ENCODE assay signal across 8 cellular contexts in the genomic region with DNA sequence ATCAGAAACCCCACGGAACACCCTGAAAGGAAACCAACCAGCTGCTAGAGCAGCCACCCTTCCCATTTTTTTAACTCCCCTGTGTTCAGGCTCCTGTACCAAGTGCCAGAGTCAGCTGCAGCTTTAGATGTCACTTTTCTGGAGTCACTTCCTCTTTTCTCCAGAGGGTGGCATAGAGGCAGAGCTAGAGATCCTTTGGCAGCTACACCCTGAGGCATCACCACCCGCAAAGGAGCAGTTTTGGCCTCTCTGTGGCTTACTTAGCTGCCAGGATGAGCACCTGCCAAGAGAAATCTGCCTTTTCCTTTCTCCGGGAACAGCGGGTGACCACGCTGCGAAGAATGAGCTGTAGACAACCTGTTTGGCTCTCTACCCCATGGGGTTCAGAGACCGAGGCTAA. TPM values are rescaled to one million over a fixed set of nuclear protein-coding genes. Genes with fewer than 3 reads are reported as not detected.
DNase-seq lines count a peak whose midpoint lies in the region; ATAC-seq and TF ChIP-seq lines count a peak whose summit lies in the region.

No MANE protein-coding gene starts in this region.

- H3K4me3 Mint-ChIP-seq in endodermal cell (no peak overlapping the region), progenitor cell of endocrine pancreas (ENCODE audit: low read depth) (no peak overlapping the region)
- no peak overlapping the region for H3K4me3 Mint-ChIP-seq in activated naive CD4-positive, alpha-beta T cell treated with anti-CD3 and anti-CD28 coated beads, Interleukin-2, amount 10 ng/mL, durations not matched to agents 7 days and 5 days

- TF ChIP-seq CTCF in endodermal cell (conservative IDR thresholded peaks at IDR 0.05): peak; percentile 73
- TF ChIP-seq CTCF in progenitor cell of endocrine pancreas (IDR thresholded peaks at IDR 0.05; ENCODE audit: unreplicated experiment): peak; percentile 58

- H3K4me2 ChIP-seq in GM23248 (ENCODE audit: unreplicated experiment): no peak overlapping the region

- no peak overlapping the region for H3K27ac ChIP-seq in GM23248
- H3K27ac ChIP-seq in endodermal cell (ENCODE audit: low read depth, low read length): no peak overlapping the region

- H3K27me3 Mint-ChIP-seq in endodermal cell (ENCODE audit: insufficient read depth) (peaks cover 5% of the 10 kb centered on the region), progenitor cell of endocrine pancreas (peaks cover 6% of the 10 kb centered on the region)
- H3K27me3 Mint-ChIP-seq in activated naive CD4-positive, alpha-beta T cell treated with anti-CD3 and anti-CD28 coated beads, Interleukin-2, amount 10 ng/mL, durations not matched to agents 7 days and 5 days: peaks cover 7% of the 10 kb centered on the region

- H3K4me1 Mint-ChIP-seq in endodermal cell (no peaks in the 10 kb centered on the region), progenitor cell of endocrine pancreas (ENCODE audit: low read depth) (no peaks in the 10 kb centered on the region)
- no peaks in the 10 kb centered on the region for H3K4me1 Mint-ChIP-seq in activated naive CD4-positive, alpha-beta T cell treated with anti-CD3 and anti-CD28 coated beads, Interleukin-2, amount 10 ng/mL, durations not matched to agents 7 days and 5 days

- in situ Hi-C loops in GM23248 (cut with MboI): loop anchor here (10.0 kb wide), 2 partner anchors 251 to 409 kb away; no protein-coding TSS in a partner anchor

- no peak overlapping the region for H3K27ac Mint-ChIP-seq in endodermal cell
- no peak overlapping the region for H3K27ac Mint-ChIP-seq in progenitor cell of endocrine pancreas
- no peak overlapping the region for H3K27ac Mint-ChIP-seq in activated naive CD4-positive, alpha-beta T cell treated with anti-CD3 and anti-CD28 coated beads, Interleukin-2, amount 10 ng/mL, durations not matched to agents 7 days and 5 days

- 3% methylated on average over 7 of the region's 7 CpGs for WGBS in GM23248 (ENCODE audit: low coverage in 1 of 2, low lambda C conversion rate in 2 of 2, missing lambda C conversion rate in 2 of 2), 2 experiments
- 56 to 60% methylated on average over 2 to 7 of the region's 7 CpGs for WGBS in endodermal cell (ENCODE audit: insufficient coverage in 1 of 2, insufficient read length in 1 of 2), 2 experiments

- H3K4me1 ChIP-seq in GM23248 (ENCODE audit: insufficient read depth) (peaks cover 5% of the 10 kb centered on the region; the same call in 1 of the 2 replicates), endodermal cell (ENCODE audit: control insufficient read depth, insufficient read depth, low read length) (no peaks in the 10 kb centered on the region)

- H3K36me3 Mint-ChIP-seq in endodermal cell (ENCODE audit: low read depth): no peaks in the 10 kb centered on the region
- H3K36me3 Mint-ChIP-seq in progenitor cell of endocrine pancreas (ENCODE audit: insufficient read depth): no peaks in the 10 kb centered on the region
- H3K36me3 Mint-ChIP-seq in activated naive CD4-positive, alpha-beta T cell treated with anti-CD3 and anti-CD28 coated beads, Interleukin-2, amount 10 ng/mL, durations not matched to agents 7 days and 5 days: no peaks in the 10 kb centered on the region

- no peaks in the 10 kb centered on the region for H3K9me2 ChIP-seq in GM23248 (ENCODE audit: insufficient read depth)

- H3F3A ChIP-seq in GM23248 (ENCODE audit: insufficient read depth): no peaks in the 10 kb centered on the region

- H3K36me3 ChIP-seq in GM23248 (ENCODE audit: low read depth) (no peaks in the 10 kb centered on the region), endodermal cell (ENCODE audit: control insufficient read depth, insufficient read depth, low read length) (no peaks in the 10 kb centered on the region)

- no peak for ATAC-seq in HG03095 (IDR thresholded peaks at IDR 0.05; ENCODE audit: unreplicated experiment)

- H3K79me2 ChIP-seq in GM23248 (ENCODE audit: insufficient read depth): no peaks in the 10 kb centered on the region

- H3K9me3 Mint-ChIP-seq in endodermal cell (no peaks in the 10 kb centered on the region), progenitor cell of endocrine pancreas (ENCODE audit: low read depth) (no peaks in the 10 kb centered on the region)
- H3K9me3 Mint-ChIP-seq in activated naive CD4-positive, alpha-beta T cell treated with anti-CD3 and anti-CD28 coated beads, Interleukin-2, amount 10 ng/mL, durations not matched to agents 7 days and 5 days: no peaks in the 10 kb centered on the region

- H4K20me1 ChIP-seq in GM23248 (ENCODE audit: insufficient read depth): no peaks in the 10 kb centered on the region

- DNase-seq in AG08396 (ENCODE audit: low spot score) (peak; percentile 18), GM23248 (peak; percentile 53), NCI-H345 treated with DMSO at 0.1 percent for 48 hours (lab: John Stamatoyannopoulos, UW; ENCODE audit: unreplicated experiment) (peak; percentile 23), endodermal cell (peak; percentile 65), progenitor cell of endocrine pancreas (ENCODE audit: low spot score, unreplicated experiment) (no peak)
- DNase-seq in stimulated activated CD4-positive, alpha-beta T cell treated with anti-CD3 and anti-CD28 coated beads, Interleukin-2, amount 100 ng/mL, for 24 hours: no peak
- DNase-seq in activated naive CD4-positive, alpha-beta T cell treated with anti-CD3 and anti-CD28 coated beads, Interleukin-2, amount 10 ng/mL, durations not matched to agents 7 days and 5 days: no peak

- no peak overlapping the region for H2AFZ ChIP-seq in GM23248

- no peaks in the 10 kb centered on the region for H3K27me3 ChIP-seq in GM23248 (replicated peaks; ENCODE audit: insufficient read depth)
- H3K27me3 ChIP-seq in endodermal cell (ENCODE audit: control insufficient read depth, insufficient read depth, low read length, poor library complexity, severe bottlenecking): no peaks in the 10 kb centered on the region

- CTCF ChIA-PET in activated naive CD4-positive, alpha-beta T cell treated with anti-CD3 and anti-CD28 coated beads, Interleukin-2, amount 10 ng/mL, durations not matched to agents 7 days and 5 days (lab: Charles Lee): interaction anchor here (1.1 to 2.1 kb wide), 3 partner anchors 9 to 391 kb away, joined by 3 to 6 read pairs (median 4); no protein-coding TSS in a partner anchor

- no peak overlapping the region for H3K4me3 ChIP-seq in GM23248
- H3K4me3 ChIP-seq in endodermal cell (ENCODE audit: low read length): no peak overlapping the region

- H3K9me3 ChIP-seq in GM23248 (ENCODE audit: low read depth): no peaks in the 10 kb centered on the region
- H3K9me3 ChIP-seq in endodermal cell (ENCODE audit: control insufficient read depth, low read length): no peaks in the 10 kb centered on the region

- no peak overlapping the region for H3K9ac ChIP-seq in GM23248
- H3K9ac ChIP-seq in endodermal cell (ENCODE audit: extremely low read depth, low read length, poor library complexity, severe bottlenecking): no peak overlapping the region

RNA-seq across cellular contexts. Expression of gene CHRDL1, which starts 58.0 kb away (rescaled TPM):
- not detected in 2 replicates for total RNA-seq in GM23248 (2014; rRNA removed; shearing (Covaris generic))
- polyA plus RNA-seq in GM23248 (2016; fragmentation: Nextera tagmentation; extraction: Ambion mirVana): 0.06 TPM in 1 of 2 replicates, not detected in the other
- total RNA-seq in endodermal cell: 1 to 10 TPM; 2.2 to 3.6 TPM
- polyA plus RNA-seq in endodermal cell (2013, experiment 1 of 2): 9.0 TPM
- 7.3 TPM for polyA plus RNA-seq in endodermal cell (2013, experiment 2 of 2)
- total RNA-seq in progenitor cell of endocrine pancreas: 17.8 and 19.7 TPM in 2 replicates

Comparison
In these comparisons a context has a peak if more than half of its experiments do, and no peak if none do; other contexts are left out.
1. DNase-seq: peak in AG08396 (single experiment), GM23248 (single experiment), NCI-H345 treated with DMSO at 0.1 percent for 48 hours (single experiment) and endodermal cell (single experiment); none in progenitor cell of endocrine pancreas (single experiment), stimulated activated CD4-positive, alpha-beta T cell treated with anti-CD3 and anti-CD28 coated beads, Interleukin-2, amount 100 ng/mL, for 24 hours (0 of 2) and activated naive CD4-positive, alpha-beta T cell treated with anti-CD3 and anti-CD28 coated beads, Interleukin-2, amount 10 ng/mL, durations not matched to agents 7 days and 5 days (single experiment).